In genomic region chr4:45186249-45186648, GRCh38 we compare ENCODE assay signal across 19 cellular contexts.
"Had no signal": no experiment of that assay in that cellular context is flagged by ENCODE, and none has a peak within 500 bp of the region (broad histone marks: within the 10 kb centered on the region; RNA-seq: fewer than 3 reads in every experiment).

No MANE protein-coding gene starts in this region.

- H3K9me3 ChIP-seq: Peyer's patch had no signal

- H3K9ac ChIP-seq: KMS-11 had no signal

- H3K4me1 ChIP-seq: Peyer's patch had no signal

- DNase-seq: activated B cell treated with CpG ODN at 0.5 μM for 24 hours; activated CD4-positive, alpha-beta memory T cell treated with anti-CD3 and anti-CD28 coated beads for 36 hours; activated CD4-positive, alpha-beta T cell treated with anti-CD3 and anti-CD28 coated beads for 1 hour; activated CD4-positive, alpha-beta T cell treated with anti-CD3 and anti-CD28 coated beads, Interleukin-2, amount 10 ng/mL, durations not matched to agents 24 days and 14 days; activated CD8-positive, alpha-beta memory T cell treated with anti-CD3 and anti-CD28 coated beads for 24 hours; activated effector memory CD4-positive, alpha-beta T cell treated with anti-CD3 and anti-CD28 coated beads, Interleukin-2, amount 50 U/mL, for 16 hours; activated naive CD4-positive, alpha-beta T cell treated with Interleukin-2 at 50 U/mL for 16 hours; activated T-cell treated with anti-CD3 and anti-CD28 coated beads, Interleukin-2, amount 50 U/mL, for 4 hours; amygdala; NCI-H146; NCI-H187 treated with DMSO at 0.1 percent for 48 hours; NCI-H2081 treated with DMSO at 0.1 percent for 48 hours; NCI-H446; NCI-H524; Peyer's patch; SHP77 treated with DMSO at 0.1 percent for 48 hours had no signal

- H3K4me2 ChIP-seq: KMS-11 had no signal

- FAIRE-seq: astrocyte had no signal

- H3K27me3 ChIP-seq: Peyer's patch had no signal

- ATAC-seq: activated naive CD4-positive, alpha-beta T cell treated with anti-CD3 and anti-CD28 coated beads, Interleukin-2, amount 50 U/mL, for 72 hours; activated T-cell treated with anti-CD3 and anti-CD28 coated beads, Interleukin-2, amount 50 U/mL, for 4 hours had no signal

- H3K36me3 ChIP-seq: Peyer's patch had no signal

- H3K4me3 ChIP-seq: Peyer's patch had no signal

- H3K27ac ChIP-seq: KMS-11, Peyer's patch had no signal
